10 cellular contexts compared by ENCODE assay signal in genomic region chr12:58917699-58918334, GRCh38. TPM values are rescaled to one million over a fixed set of nuclear protein-coding genes. Genes with fewer than 3 reads are reported as not detected.
DNase-seq lines count a peak whose midpoint lies in the region; ATAC-seq and TF ChIP-seq lines count a peak whose summit lies in the region.
"Had no signal": no experiment of that assay in that cellular context is flagged by ENCODE, and none has a peak within 500 bp of the region (broad histone marks: within the 10 kb centered on the region; RNA-seq: fewer than 3 reads in every experiment).

No MANE protein-coding gene starts in this region.

- H3K9me3 ChIP-seq in PC-9 (ENCODE audit: insufficient read depth, low read depth): no peaks in the 10 kb centered on the region
- H3K9me3 ChIP-seq in psoas muscle: no peaks in the 10 kb centered on the region

- DNase-seq in GM06990 (ENCODE audit: extremely low read depth, insufficient read length): no peak
- DNase-seq in PC-9: no peak
- DNase-seq in fibroblast of the aortic adventitia (ENCODE audit: low read depth): no peak
- no peak for DNase-seq in psoas muscle
- no peak for DNase-seq in activated T-cell treated with anti-CD3 and anti-CD28 coated beads, Interleukin-2, amount 50 U/mL, for 48 hours
- DNase-seq in NCI-H226: no peak
- DNase-seq: activated naive CD4-positive, alpha-beta T cell treated with Interleukin-2 at 50 U/mL for 16 hours; naive B cell had no signal

- H3K27me3 ChIP-seq in GM06990 (replicated peaks; ENCODE audit: control insufficient read depth, insufficient read depth, low read length): no peaks in the 10 kb centered on the region
- H3K27me3 ChIP-seq in PC-9 (ENCODE audit: insufficient read depth, low read depth): no peaks in the 10 kb centered on the region
- no peaks in the 10 kb centered on the region for H3K27me3 ChIP-seq in psoas muscle (ENCODE audit: insufficient read depth in 3 of 3, low read length in 2 of 3)

- H3K4me1 ChIP-seq in PC-9 (replicated peaks; ENCODE audit: insufficient read depth) (peaks cover 32% of the 10 kb centered on the region), psoas muscle (peaks cover 30% of the 10 kb centered on the region)

- BruUV-seq in PC-9 (replicated peaks; lab: Mats Ljungman, UMichigan): no TSS peak

- TF ChIP-seq CTCF in GM06990 (IDR thresholded peaks at IDR 0.05; ENCODE audit: insufficient read depth, low read length, poor library complexity, severe bottlenecking) (no peak), PC-9 (conservative IDR thresholded peaks at IDR 0.05) (no peak), fibroblast of the aortic adventitia (IDR thresholded peaks at IDR 0.05; ENCODE audit: insufficient read depth, low read length) (no peak), psoas muscle (IDR thresholded peaks at IDR 0.05) (no peak)

- no peak overlapping the region for H2AFZ ChIP-seq in PC-9

- intact Hi-C loops in PC-9 (cut with micrococcal nuclease; ENCODE audit: unreplicated experiment) (no loop called here), psoas muscle (cut with DNase I) (no loop called here)

- 17 to 24% (median 18%) methylated on average over 4 of the region's 4 CpGs for WGBS in psoas muscle, 3 donors

- peak overlapping the region; percentile 76 for H3K4me2 ChIP-seq in PC-9

- no peaks in the 10 kb centered on the region for H3K36me3 ChIP-seq in GM06990 (ENCODE audit: control insufficient read depth, insufficient read depth, low read length)
- peaks cover 10% of the 10 kb centered on the region; the same call in 1 of the 2 replicates for H3K36me3 ChIP-seq in PC-9 (ENCODE audit: low read depth)
- H3K36me3 ChIP-seq in psoas muscle (ENCODE audit: insufficient read depth in 1 of 2, low read depth in 1 of 2): peaks cover 0 to 11% of the 10 kb centered on the region in 2 donors

- no peaks in the 10 kb centered on the region for H3K9me2 ChIP-seq in PC-9 (ENCODE audit: insufficient read depth)

- H4K20me1 ChIP-seq in PC-9 (ENCODE audit: insufficient read depth): no peaks in the 10 kb centered on the region; the same call in 1 of the 2 replicates

- H3K79me2 ChIP-seq in PC-9 (ENCODE audit: low read depth): peaks cover 58% of the 10 kb centered on the region

- ATAC-seq in psoas muscle (no peak), GM21529 (IDR thresholded peaks at IDR 0.05; ENCODE audit: unreplicated experiment) (no peak), GM18870 (IDR thresholded peaks at IDR 0.05; ENCODE audit: unreplicated experiment) (no peak)

- peaks cover 4% of the 10 kb centered on the region for H3F3A ChIP-seq in PC-9 (ENCODE audit: insufficient read depth, low read depth)

- CTCF ChIA-PET in PC-9 (lab: Charles Lee): no interaction called here

- H3K4me3 ChIP-seq in GM06990 (replicated peaks; ENCODE audit: low read depth, low read length) (peak overlapping the region; percentile 97), PC-9 (peak overlapping the region; percentile 77), fibroblast of the aortic adventitia (ENCODE audit: low read depth, low read length) (peak overlapping the region; percentile 94), psoas muscle (peak overlapping the region; percentile 95)

- POLR2A ChIA-PET in PC-9 (lab: Charles Lee; ENCODE audit: unreplicated experiment): no interaction called here

- no peak overlapping the region for H3K27ac ChIP-seq in PC-9
- peak overlapping the region; percentile 91 for H3K27ac ChIP-seq in psoas muscle

RNA-seq across cellular contexts. Expression of gene LRIG3, which starts 2.5 kb away (rescaled TPM):
- total RNA-seq in PC-9 (2021): 8.8 and 10.6 TPM in 2 replicates
- 88.8 and 197 TPM in 2 replicates for total RNA-seq in fibroblast of the aortic adventitia (ENCODE audit: low replicate concordance)
- total RNA-seq in psoas muscle: 1 to 10 TPM; 2.9 to 5.1 (median 3.6) TPM
- polyA plus RNA-seq in psoas muscle: 1 to 10 TPM; 1.4 to 2.2 (median 1.7) TPM
